Comparison of ENCODE assay signal across 26 cellular contexts in genomic region chr11:64890084-64890944, GRCh38. TPM values are rescaled to one million over a fixed set of nuclear protein-coding genes. Genes with fewer than 3 reads are reported as not detected.
DNase-seq lines count a peak whose midpoint lies in the region; ATAC-seq, FAIRE-seq and TF ChIP-seq lines count a peak whose summit lies in the region.
"Had no signal": no experiment of that assay in that cellular context is flagged by ENCODE, and none has a peak within 500 bp of the region (broad histone marks: within the 10 kb centered on the region; RNA-seq: fewer than 3 reads in every experiment).

No MANE protein-coding gene starts in this region.

- H3K36me3 ChIP-seq in NT2/D1 (ENCODE audit: insufficient read depth, insufficient read length, low read length), result peaks cover 8% of the 10 kb centered on the region
- H3K36me3 ChIP-seq in HepG2 (replicated peaks in 1 of 2; ENCODE audit: control insufficient read depth in 1 of 2, insufficient read depth in 2 of 2, low read length in 2 of 2), result peaks cover 0 to 1% of the 10 kb centered on the region in 2 experiments; a peak in 1 of 5 replicates
- H3K36me3 ChIP-seq: prostate gland had no signal

- in situ Hi-C loops in HepG2 (cut with HindIII; ENCODE audit: extremely low pct_ligation_motif_present, low pct_unique_long_range_greater_than_20kb), result loop anchor here (5.0 kb wide), 2 partner anchors 43 to 103 kb away; no protein-coding TSS in a partner anchor

- peak overlapping the region; percentile 88 for H3K27ac ChIP-seq in HepG2 (ENCODE audit: extremely low read length, insufficient read depth, low read length)
- H3K27ac ChIP-seq: esophagus squamous epithelium, GM23248, prostate gland had no signal

- H4K20me1 ChIP-seq in HepG2 (ENCODE audit: insufficient read depth, low read length), result peaks cover 10% of the 10 kb centered on the region; the same call in 1 of the 2 replicates

- DNase-seq in HT-29 (ENCODE audit: low spot score) (peak; percentile 33), NT2/D1 (ENCODE audit: low read depth, low spot score) (no peak), HepG2 (ENCODE audit: low spot score) (no peak), foreskin fibroblast (no peak), OCI-M1 (lab: John Stamatoyannopoulos, UW) (no peak), DMS79 treated with DMSO at 0.1 percent for 48 hours (lab: John Stamatoyannopoulos, UW) (no peak)
- DNase-seq in stimulated activated naive B cell treated with anti-CD40 and anti-IgM and Interleukin-4, amounts not matched to agents 10 μg/mL and 1 μg/mL and 100 μg/mL, for 72 hours, result no peak
- DNase-seq: activated CD4-positive, alpha-beta memory T cell treated with anti-CD3 and anti-CD28 coated beads, Interleukin-2, amount 10 ng/mL, durations not matched to agents 7 days and 5 days; activated naive CD4-positive, alpha-beta T cell treated with anti-CD3 and anti-CD28 coated beads, Interleukin-2, amount 50 U/mL, for 16 hours; activated T-cell treated with anti-CD3 and anti-CD28 coated beads, Interleukin-2, amount 50 U/mL, for 1 hour; aorta; effector CD8-positive, alpha-beta T cell; EL; esophagus squamous epithelium; GM23248; NCI-H187; NCI-H226; RPMI8226; SK-N-SH had no signal

- H3K4me1 Mint-ChIP-seq in stimulated activated naive B cell treated with anti-CD40 and anti-IgM and Interleukin-4, amounts not matched to agents 10 μg/mL and 1 μg/mL and 100 μg/mL, for 72 hours, result peaks cover 38 to 70% of the 10 kb centered on the region in 2 donors

- TF ChIP-seq CTCF in HepG2 (CRISPR knock-in tag; IDR thresholded peaks at IDR 0.05) (no peak), foreskin fibroblast (IDR thresholded peaks at IDR 0.05; ENCODE audit: low read depth, low read length) (no peak)

- TF ChIP-seq POLR2A in HepG2 (IDR thresholded peaks at IDR 0.05; ENCODE audit: insufficient read depth in 1 of 2, low read depth in 2 of 2, low read length in 2 of 2), result no peak

- peak overlapping the region; percentile 94 for H3K4me2 ChIP-seq in HepG2 (ENCODE audit: low read depth, low read length)
- H3K4me2 ChIP-seq: SK-N-SH had no signal

- POLR2A ChIA-PET in HepG2 (lab: Yijun Ruan, JAX), result interaction anchor here (1.0 to 11.5 kb wide), 10 partner anchors 14 to 124 kb away, joined by 3 to 132 read pairs (median 6); partner anchors contain the start of genes ARL2, EHD1, PPP2R5B and SF1

- H3K9ac ChIP-seq in NT2/D1 (ENCODE audit: insufficient read length, low read depth), result peak overlapping the region; percentile 65
- H3K9ac ChIP-seq in HepG2 (ENCODE audit: insufficient read depth, low read depth, low read length), result no peak overlapping the region
- H3K9ac ChIP-seq: GM23248, SK-N-SH had no signal

- TF ChIP-seq RAD21 in HepG2 (CRISPR knock-in tag; IDR thresholded peaks at IDR 0.05), result no peak

- WGBS in HepG2 (ENCODE audit: low lambda C conversion rate), result 90% methylated on average over 8 of the region's 10 CpGs

- H3K4me1 ChIP-seq in NT2/D1 (ENCODE audit: insufficient read depth, insufficient read length) (peaks cover 30% of the 10 kb centered on the region), HepG2 (ENCODE audit: insufficient read depth, low read length) (peaks cover 82% of the 10 kb centered on the region)
- H3K4me1 ChIP-seq: prostate gland had no signal

- no peak overlapping the region for H3K4me3 Mint-ChIP-seq in stimulated activated naive B cell treated with anti-CD40 and anti-IgM and Interleukin-4, amounts not matched to agents 10 μg/mL and 1 μg/mL and 100 μg/mL, for 72 hours
- H3K4me3 Mint-ChIP-seq: activated CD4-positive, alpha-beta memory T cell treated with anti-CD3 and anti-CD28 coated beads, Interleukin-2, amount 10 ng/mL, durations not matched to agents 7 days and 5 days; central memory CD8-positive, alpha-beta T cell; stimulated activated naive CD8-positive, alpha-beta T cell treated with anti-CD3 and anti-CD28 coated beads, Interleukin-15, Interleukin-2, amounts not matched to agents 100 ng/mL and 50 ng/mL, for 24 hours had no signal

- peaks cover 27% of the 10 kb centered on the region for H3K79me2 ChIP-seq in HepG2 (ENCODE audit: insufficient read depth, low read length)

- H3K4me3 ChIP-seq in NT2/D1 (ENCODE audit: insufficient read length, low read depth), result no peak overlapping the region
- H3K4me3 ChIP-seq in HepG2 (replicated peaks in 1 of 3; ENCODE audit: insufficient read depth in 1 of 3, low read depth in 2 of 3, low read length in 3 of 3), result peak overlapping the region in 2 of 3 experiments; percentile 22 to 95; a peak in 2 of 6 replicates
- H3K4me3 ChIP-seq in foreskin fibroblast (ENCODE audit: low read depth in 1 of 2, low read length in 2 of 2), result no peak overlapping the region
- H3K4me3 ChIP-seq: esophagus squamous epithelium, GM23248, prostate gland had no signal

- H3K27me3 ChIP-seq in NT2/D1 (ENCODE audit: insufficient read depth, insufficient read length), result peaks cover 2% of the 10 kb centered on the region
- no peaks in the 10 kb centered on the region; a peak in 1 of 5 replicates for H3K27me3 ChIP-seq in HepG2 (ENCODE audit: control insufficient read depth in 1 of 2, insufficient read depth in 2 of 2, low read length in 2 of 2)
- H3K27me3 ChIP-seq: esophagus squamous epithelium had no signal

- no peak for ATAC-seq in HepG2
- no peak for ATAC-seq in stimulated activated naive B cell treated with anti-CD40 and anti-IgM and Interleukin-4, amounts not matched to agents 10 μg/mL and 1 μg/mL and 100 μg/mL, for 72 hours (replicated peaks)

- no peak for FAIRE-seq in HepG2 (lab: Jason Lieb, UNC)

- intact Hi-C loops in HepG2 (cut with micrococcal nuclease; ENCODE audit: unreplicated experiment), result no loop called here

- no peaks in the 10 kb centered on the region for H3K9me3 Mint-ChIP-seq in stimulated activated naive B cell treated with anti-CD40 and anti-IgM and Interleukin-4, amounts not matched to agents 10 μg/mL and 1 μg/mL and 100 μg/mL, for 72 hours
- H3K9me3 Mint-ChIP-seq: activated CD4-positive, alpha-beta memory T cell treated with anti-CD3 and anti-CD28 coated beads, Interleukin-2, amount 10 ng/mL, durations not matched to agents 7 days and 5 days; central memory CD8-positive, alpha-beta T cell; stimulated activated naive CD8-positive, alpha-beta T cell treated with anti-CD3 and anti-CD28 coated beads, Interleukin-15, Interleukin-2, amounts not matched to agents 100 ng/mL and 50 ng/mL, for 24 hours had no signal

- H3K36me3 Mint-ChIP-seq in stimulated activated naive B cell treated with anti-CD40 and anti-IgM and Interleukin-4, amounts not matched to agents 10 μg/mL and 1 μg/mL and 100 μg/mL, for 72 hours, result peaks cover 0 to 2% of the 10 kb centered on the region in 2 donors

- H3K27me3 Mint-ChIP-seq in stimulated activated naive B cell treated with anti-CD40 and anti-IgM and Interleukin-4, amounts not matched to agents 10 μg/mL and 1 μg/mL and 100 μg/mL, for 72 hours, result no peaks in the 10 kb centered on the region
- H3K27me3 Mint-ChIP-seq: activated CD4-positive, alpha-beta memory T cell treated with anti-CD3 and anti-CD28 coated beads, Interleukin-2, amount 10 ng/mL, durations not matched to agents 7 days and 5 days; central memory CD8-positive, alpha-beta T cell; stimulated activated naive CD8-positive, alpha-beta T cell treated with anti-CD3 and anti-CD28 coated beads, Interleukin-15, Interleukin-2, amounts not matched to agents 100 ng/mL and 50 ng/mL, for 24 hours had no signal

- no peak overlapping the region for H2AFZ ChIP-seq in HepG2 (ENCODE audit: low read length)
- H2AFZ ChIP-seq: GM23248 had no signal

- CTCF ChIA-PET in HepG2 (lab: Yijun Ruan, JAX; ENCODE audit: low intra/inter-chr PET ratio, low total read pairs), result interaction anchor here (1.5 kb wide), 1 partner anchor 43 kb away, joined by 7 read pairs; no protein-coding TSS in a partner anchor

- BruUV-seq in HepG2 (replicated peaks; lab: Mats Ljungman, UMichigan), result no TSS peak

- H3K9me3 ChIP-seq in NT2/D1 (ENCODE audit: insufficient read depth, low read length) (no peaks in the 10 kb centered on the region), HepG2 (ENCODE audit: low read length) (no peaks in the 10 kb centered on the region)
- H3K9me3 ChIP-seq: esophagus squamous epithelium, prostate gland, SK-N-SH had no signal

- peak overlapping the region; percentile 69 for H3K27ac Mint-ChIP-seq in stimulated activated naive B cell treated with anti-CD40 and anti-IgM and Interleukin-4, amounts not matched to agents 10 μg/mL and 1 μg/mL and 100 μg/mL, for 72 hours
- H3K27ac Mint-ChIP-seq: activated CD4-positive, alpha-beta memory T cell treated with anti-CD3 and anti-CD28 coated beads, Interleukin-2, amount 10 ng/mL, durations not matched to agents 7 days and 5 days; stimulated activated naive CD8-positive, alpha-beta T cell treated with anti-CD3 and anti-CD28 coated beads, Interleukin-15, Interleukin-2, amounts not matched to agents 100 ng/mL and 50 ng/mL, for 24 hours had no signal

- TF ChIP-seq EP300 in HepG2 (IDR thresholded peaks at IDR 0.05; ENCODE audit: low read depth in 2 of 2, low read length in 2 of 2) (no peak), HepG2 (CRISPR knock-in tag; IDR thresholded peaks at IDR 0.05; ENCODE audit: borderline replicate concordance) (no peak)

RNA-seq across cellular contexts. Expression of gene EHD1, which starts 11.9 kb away (rescaled TPM):
- total RNA-seq in HT-29 (2014; rRNA removed; shearing (Covaris generic)), result 118 and 123 TPM in 2 replicates
- 22.0 and 26.6 TPM in 2 replicates for total RNA-seq in HepG2 (2016; rRNA removed; fragmentation: Illumina TruSeq; extraction: Trizol)
- 8.1 and 9.7 TPM in 2 replicates for total RNA-seq in HepG2 (2016; cell fraction: cytosol; rRNA removed; fragmentation: Illumina TruSeq; extraction: Trizol; ENCODE audit: low read depth)
- total RNA-seq in HepG2 (2016; cell fraction: insoluble cytoplasmic fraction; rRNA removed; fragmentation: Illumina TruSeq; extraction: Trizol), result 22.9 and 29.1 TPM in 2 replicates
- 11.0 and 11.5 TPM in 2 replicates for total RNA-seq in HepG2 (2016; cell fraction: membrane; rRNA removed; fragmentation: Illumina TruSeq; extraction: Trizol)
- total RNA-seq in HepG2 (2016; cell fraction: nucleus; rRNA removed; fragmentation: Illumina TruSeq; extraction: Trizol), result 16.8 and 19.6 TPM in 2 replicates
- polyA plus RNA-seq in HepG2 (2011; rRNA removed), result 23.6 and 29.4 TPM in 2 replicates
- polyA plus RNA-seq in HepG2 (2011; cell fraction: cytosol; rRNA removed), result 20.8 and 31.1 TPM in 2 replicates
- polyA plus RNA-seq in HepG2 (2011; cell fraction: nucleus; rRNA removed), result 42.3 and 43.0 TPM in 2 replicates
- 18.8 and 23.3 TPM in 2 replicates for polyA plus RNA-seq in HepG2 (2012)
- polyA plus RNA-seq in HepG2 (2016; cell fraction: cytosol; fragmentation: Illumina TruSeq; extraction: Trizol; ENCODE audit: low read depth), result 3.5 and 3.9 TPM in 2 replicates
- 29.0 and 35.3 TPM in 2 replicates for polyA plus RNA-seq in HepG2 (2016; cell fraction: insoluble cytoplasmic fraction; fragmentation: Illumina TruSeq; extraction: Trizol; ENCODE audit: low read depth)
- 7.9 and 9.3 TPM in 2 replicates for polyA plus RNA-seq in HepG2 (2016; cell fraction: membrane; fragmentation: Illumina TruSeq; extraction: Trizol; ENCODE audit: low read depth)
- polyA plus RNA-seq in HepG2 (2016; cell fraction: nucleus; fragmentation: Illumina TruSeq; extraction: Trizol; ENCODE audit: insufficient read depth, low read depth), result 33.4 and 34.4 TPM in 2 replicates
- 63.9 and 78.7 TPM in 2 replicates for polyA minus RNA-seq in HepG2 (2011; rRNA and poly(A)+ RNA removed; ENCODE audit: low replicate concordance)
- polyA minus RNA-seq in HepG2 (2011; cell fraction: cytosol; rRNA and poly(A)+ RNA removed), result 21.2 and 28.0 TPM in 2 replicates
- polyA minus RNA-seq in HepG2 (2011; cell fraction: nucleus; rRNA and poly(A)+ RNA removed), result 15.5 and 22.1 TPM in 2 replicates

RNA-seq across cellular contexts. Expression of gene ATG2A, which starts 26.7 kb away (rescaled TPM):
- 47.1 and 50.5 TPM in 2 replicates for total RNA-seq in HT-29 (2014; rRNA removed; shearing (Covaris generic))
- total RNA-seq in HepG2 (2016; rRNA removed; fragmentation: Illumina TruSeq; extraction: Trizol), result 6.5 and 6.7 TPM in 2 replicates
- total RNA-seq in HepG2 (2016; cell fraction: cytosol; rRNA removed; fragmentation: Illumina TruSeq; extraction: Trizol; ENCODE audit: low read depth), result 5.0 and 5.3 TPM in 2 replicates
- total RNA-seq in HepG2 (2016; cell fraction: insoluble cytoplasmic fraction; rRNA removed; fragmentation: Illumina TruSeq; extraction: Trizol), result 5.7 and 6.9 TPM in 2 replicates
- total RNA-seq in HepG2 (2016; cell fraction: membrane; rRNA removed; fragmentation: Illumina TruSeq; extraction: Trizol), result 3.5 and 4.7 TPM in 2 replicates
- total RNA-seq in HepG2 (2016; cell fraction: nucleus; rRNA removed; fragmentation: Illumina TruSeq; extraction: Trizol), result 7.1 and 8.3 TPM in 2 replicates
- 8.0 and 13.2 TPM in 2 replicates for polyA plus RNA-seq in HepG2 (2011; rRNA removed)
- 4.6 and 6.5 TPM in 2 replicates for polyA plus RNA-seq in HepG2 (2011; cell fraction: cytosol; rRNA removed)
- 81.8 and 92.1 TPM in 2 replicates for polyA plus RNA-seq in HepG2 (2011; cell fraction: nucleus; rRNA removed)
- polyA plus RNA-seq in HepG2 (2012), result 14.9 and 21.4 TPM in 2 replicates
- polyA plus RNA-seq in HepG2 (2016; cell fraction: cytosol; fragmentation: Illumina TruSeq; extraction: Trizol; ENCODE audit: low read depth), result 1.0 and 1.2 TPM in 2 replicates
- 5.5 and 7.6 TPM in 2 replicates for polyA plus RNA-seq in HepG2 (2016; cell fraction: insoluble cytoplasmic fraction; fragmentation: Illumina TruSeq; extraction: Trizol; ENCODE audit: low read depth)
- polyA plus RNA-seq in HepG2 (2016; cell fraction: membrane; fragmentation: Illumina TruSeq; extraction: Trizol; ENCODE audit: low read depth), result 1.9 and 2.0 TPM in 2 replicates
- 19.9 and 22.1 TPM in 2 replicates for polyA plus RNA-seq in HepG2 (2016; cell fraction: nucleus; fragmentation: Illumina TruSeq; extraction: Trizol; ENCODE audit: insufficient read depth, low read depth)
- 20.7 and 23.4 TPM in 2 replicates for polyA minus RNA-seq in HepG2 (2011; rRNA and poly(A)+ RNA removed; ENCODE audit: low replicate concordance)
- polyA minus RNA-seq in HepG2 (2011; cell fraction: cytosol; rRNA and poly(A)+ RNA removed), result 11.5 and 17.2 TPM in 2 replicates
- polyA minus RNA-seq in HepG2 (2011; cell fraction: nucleus; rRNA and poly(A)+ RNA removed), result 24.7 and 27.0 TPM in 2 replicates

RNA-seq across cellular contexts. Expression of gene PPP2R5B, which starts 34.2 kb away (rescaled TPM):
- 7.9 and 8.9 TPM in 2 replicates for total RNA-seq in HT-29 (2014; rRNA removed; shearing (Covaris generic))
- 1.6 and 2.3 TPM in 2 replicates for total RNA-seq in HepG2 (2016; rRNA removed; fragmentation: Illumina TruSeq; extraction: Trizol)
- total RNA-seq in HepG2 (2016; cell fraction: cytosol; rRNA removed; fragmentation: Illumina TruSeq; extraction: Trizol; ENCODE audit: low read depth), result 0.53 and 0.61 TPM in 2 replicates
- total RNA-seq in HepG2 (2016; cell fraction: insoluble cytoplasmic fraction; rRNA removed; fragmentation: Illumina TruSeq; extraction: Trizol), result 1.6 and 2.9 TPM in 2 replicates
- 1.7 and 1.9 TPM in 2 replicates for total RNA-seq in HepG2 (2016; cell fraction: membrane; rRNA removed; fragmentation: Illumina TruSeq; extraction: Trizol)
- 1.9 and 2.8 TPM in 2 replicates for total RNA-seq in HepG2 (2016; cell fraction: nucleus; rRNA removed; fragmentation: Illumina TruSeq; extraction: Trizol)
- 8.3 and 12.6 TPM in 2 replicates for polyA plus RNA-seq in HepG2 (2011; rRNA removed)
- polyA plus RNA-seq in HepG2 (2011; cell fraction: cytosol; rRNA removed), result 5.2 and 5.5 TPM in 2 replicates
- 38.0 and 39.6 TPM in 2 replicates for polyA plus RNA-seq in HepG2 (2011; cell fraction: nucleus; rRNA removed)
- 6.5 and 7.2 TPM in 2 replicates for polyA plus RNA-seq in HepG2 (2012)
- polyA plus RNA-seq in HepG2 (2016; cell fraction: cytosol; fragmentation: Illumina TruSeq; extraction: Trizol; ENCODE audit: low read depth), result 0.45 and 0.76 TPM in 2 replicates
- polyA plus RNA-seq in HepG2 (2016; cell fraction: insoluble cytoplasmic fraction; fragmentation: Illumina TruSeq; extraction: Trizol; ENCODE audit: low read depth), result 1.6 and 2.0 TPM in 2 replicates
- polyA plus RNA-seq in HepG2 (2016; cell fraction: membrane; fragmentation: Illumina TruSeq; extraction: Trizol; ENCODE audit: low read depth), result 1.3 and 2.0 TPM in 2 replicates
- 6.5 and 7.0 TPM in 2 replicates for polyA plus RNA-seq in HepG2 (2016; cell fraction: nucleus; fragmentation: Illumina TruSeq; extraction: Trizol; ENCODE audit: insufficient read depth, low read depth)
- polyA minus RNA-seq in HepG2 (2011; rRNA and poly(A)+ RNA removed; ENCODE audit: low replicate concordance), result 4.2 and 6.0 TPM in 2 replicates
- 2.0 and 4.1 TPM in 2 replicates for polyA minus RNA-seq in HepG2 (2011; cell fraction: cytosol; rRNA and poly(A)+ RNA removed)
- 4.6 and 4.8 TPM in 2 replicates for polyA minus RNA-seq in HepG2 (2011; cell fraction: nucleus; rRNA and poly(A)+ RNA removed)

RNA-seq across cellular contexts. Expression of gene GPHA2, which starts 45.4 kb away (rescaled TPM):
- not detected in 2 replicates for total RNA-seq in HT-29 (2014; rRNA removed; shearing (Covaris generic))
- 11.6 and 19.1 TPM in 2 replicates for total RNA-seq in HepG2 (2016; rRNA removed; fragmentation: Illumina TruSeq; extraction: Trizol)
- 5.4 and 8.4 TPM in 2 replicates for total RNA-seq in HepG2 (2016; cell fraction: cytosol; rRNA removed; fragmentation: Illumina TruSeq; extraction: Trizol; ENCODE audit: low read depth)
- 14.5 and 23.6 TPM in 2 replicates for total RNA-seq in HepG2 (2016; cell fraction: insoluble cytoplasmic fraction; rRNA removed; fragmentation: Illumina TruSeq; extraction: Trizol)
- total RNA-seq in HepG2 (2016; cell fraction: membrane; rRNA removed; fragmentation: Illumina TruSeq; extraction: Trizol), result 9.9 and 10.1 TPM in 2 replicates
- total RNA-seq in HepG2 (2016; cell fraction: nucleus; rRNA removed; fragmentation: Illumina TruSeq; extraction: Trizol), result 16.1 and 16.5 TPM in 2 replicates
- polyA plus RNA-seq in HepG2 (2011; rRNA removed), result 10.1 and 13.0 TPM in 2 replicates
- polyA plus RNA-seq in HepG2 (2011; cell fraction: cytosol; rRNA removed), result 9.1 and 24.9 TPM in 2 replicates
- polyA plus RNA-seq in HepG2 (2011; cell fraction: nucleus; rRNA removed), result 5.5 and 7.6 TPM in 2 replicates
- polyA plus RNA-seq in HepG2 (2012), result 4.9 and 6.7 TPM in 2 replicates
- 8.6 and 12.5 TPM in 2 replicates for polyA plus RNA-seq in HepG2 (2016; cell fraction: cytosol; fragmentation: Illumina TruSeq; extraction: Trizol; ENCODE audit: low read depth)
- 17.0 and 17.6 TPM in 2 replicates for polyA plus RNA-seq in HepG2 (2016; cell fraction: insoluble cytoplasmic fraction; fragmentation: Illumina TruSeq; extraction: Trizol; ENCODE audit: low read depth)
- 11.7 and 13.3 TPM in 2 replicates for polyA plus RNA-seq in HepG2 (2016; cell fraction: membrane; fragmentation: Illumina TruSeq; extraction: Trizol; ENCODE audit: low read depth)
- polyA plus RNA-seq in HepG2 (2016; cell fraction: nucleus; fragmentation: Illumina TruSeq; extraction: Trizol; ENCODE audit: insufficient read depth, low read depth), result 33.1 and 38.1 TPM in 2 replicates
- 18.7 TPM in 1 of 2 replicates, not detected in the other for polyA minus RNA-seq in HepG2 (2011; rRNA and poly(A)+ RNA removed; ENCODE audit: low replicate concordance)
- 2.4 TPM in 2 replicates for polyA minus RNA-seq in HepG2 (2011; cell fraction: cytosol; rRNA and poly(A)+ RNA removed)
- 1.1 and 1.7 TPM in 2 replicates for polyA minus RNA-seq in HepG2 (2011; cell fraction: nucleus; rRNA and poly(A)+ RNA removed)
- total RNA-seq: activated CD4-positive, alpha-beta memory T cell treated with anti-CD3 and anti-CD28 coated beads, Interleukin-2, amount 10 ng/mL, durations not matched to agents 7 days and 5 days; aorta; esophagus squamous epithelium; GM23248; mesenteric fat pad; prostate gland; skeletal muscle tissue; T-helper 2 cell treated with Interferon-gamma antibody and Interleukin-4, amounts not matched to agents 100 ng/mL and 5 ng/mL, for 36 hours had no signal
- polyA plus RNA-seq: GM23248, neural cell, SK-N-SH had no signal

RNA-seq across cellular contexts. Expression of gene CDC42BPG, which starts 45.9 kb away (rescaled TPM):
- total RNA-seq in HT-29 (2014; rRNA removed; shearing (Covaris generic)), result 22.7 and 24.7 TPM in 2 replicates
- total RNA-seq in HepG2 (2016; rRNA removed; fragmentation: Illumina TruSeq; extraction: Trizol), result 0.77 and 1.4 TPM in 2 replicates
- total RNA-seq in HepG2 (2016; cell fraction: cytosol; rRNA removed; fragmentation: Illumina TruSeq; extraction: Trizol; ENCODE audit: low read depth), result 0.10 and 0.35 TPM in 2 replicates
- total RNA-seq in HepG2 (2016; cell fraction: insoluble cytoplasmic fraction; rRNA removed; fragmentation: Illumina TruSeq; extraction: Trizol), result 0.42 and 1.4 TPM in 2 replicates
- total RNA-seq in HepG2 (2016; cell fraction: membrane; rRNA removed; fragmentation: Illumina TruSeq; extraction: Trizol), result 0.37 and 0.38 TPM in 2 replicates
- 1.8 and 2.0 TPM in 2 replicates for total RNA-seq in HepG2 (2016; cell fraction: nucleus; rRNA removed; fragmentation: Illumina TruSeq; extraction: Trizol)
- polyA plus RNA-seq in HepG2 (2011; rRNA removed), result 0.55 and 0.99 TPM in 2 replicates
- 0.34 and 0.54 TPM in 2 replicates for polyA plus RNA-seq in HepG2 (2011; cell fraction: cytosol; rRNA removed)
- polyA plus RNA-seq in HepG2 (2011; cell fraction: nucleus; rRNA removed), result 6.3 and 7.3 TPM in 2 replicates
- polyA plus RNA-seq in HepG2 (2012), result 1.2 and 1.3 TPM in 2 replicates
- 0.06 and 0.11 TPM in 2 replicates for polyA plus RNA-seq in HepG2 (2016; cell fraction: cytosol; fragmentation: Illumina TruSeq; extraction: Trizol; ENCODE audit: low read depth)
- 0.63 and 0.75 TPM in 2 replicates for polyA plus RNA-seq in HepG2 (2016; cell fraction: insoluble cytoplasmic fraction; fragmentation: Illumina TruSeq; extraction: Trizol; ENCODE audit: low read depth)
- 0.24 and 0.70 TPM in 2 replicates for polyA plus RNA-seq in HepG2 (2016; cell fraction: membrane; fragmentation: Illumina TruSeq; extraction: Trizol; ENCODE audit: low read depth)
- 4.9 and 5.6 TPM in 2 replicates for polyA plus RNA-seq in HepG2 (2016; cell fraction: nucleus; fragmentation: Illumina TruSeq; extraction: Trizol; ENCODE audit: insufficient read depth, low read depth)
- 1.3 and 2.7 TPM in 2 replicates for polyA minus RNA-seq in HepG2 (2011; rRNA and poly(A)+ RNA removed; ENCODE audit: low replicate concordance)
- 0.59 and 1.6 TPM in 2 replicates for polyA minus RNA-seq in HepG2 (2011; cell fraction: cytosol; rRNA and poly(A)+ RNA removed)
- polyA minus RNA-seq in HepG2 (2011; cell fraction: nucleus; rRNA and poly(A)+ RNA removed), result 1.9 and 4.0 TPM in 2 replicates
- total RNA-seq: GM23248 had no signal
- polyA plus RNA-seq: GM23248, neural cell had no signal

Comparison
In these comparisons a context has a peak if more than half of its experiments do, and no peak if none do; other contexts are left out.
1. H3K4me3 ChIP-seq: peak in HepG2 (2 of 3); none in NT2/D1 (single experiment) and foreskin fibroblast (0 of 2).